ENCODE assay signal across 17 cellular contexts in genomic region chr3:165075695-165076094, GRCh38. TPM values are rescaled to one million over a fixed set of nuclear protein-coding genes. Genes with fewer than 3 reads are reported as not detected.
DNase-seq lines count a peak whose midpoint lies in the region; ATAC-seq and TF ChIP-seq lines count a peak whose summit lies in the region.
"Had no signal": no experiment of that assay in that cellular context is flagged by ENCODE, and none has a peak within 500 bp of the region (broad histone marks: within the 10 kb centered on the region; RNA-seq: fewer than 3 reads in every experiment).

No MANE protein-coding gene starts in this region.

- no peaks in the 10 kb centered on the region for H3F3A ChIP-seq in SU-DHL-6 (ENCODE audit: insufficient read depth)

- H4K20me1 ChIP-seq in SU-DHL-6 (ENCODE audit: low read depth, low read length), result no peaks in the 10 kb centered on the region
- H4K20me1 ChIP-seq: BLaER1 treated with 17β-estradiol and CSF1 and Interleukin-3, amounts not matched to agents 10 nM and 100 nM had no signal

- no peak overlapping the region for H3K27ac ChIP-seq in SU-DHL-6 (ENCODE audit: low read depth, low read length)
- H3K27ac ChIP-seq: BLaER1 treated with 17β-estradiol and CSF1 and Interleukin-3, amounts not matched to agents 10 nM and 100 nM had no signal

- H3K27me3 ChIP-seq in SU-DHL-6 (ENCODE audit: low read length), result no peaks in the 10 kb centered on the region
- H3K27me3 ChIP-seq: BLaER1 treated with 17β-estradiol and CSF1 and Interleukin-3, amounts not matched to agents 10 nM and 100 nM had no signal

- intact Hi-C loops in left colon (cut with DNase I, micrococcal nuclease), result no loop called here

- ATAC-seq in left colon, result peak; percentile 41
- ATAC-seq in GM19035 (IDR thresholded peaks at IDR 0.05; ENCODE audit: unreplicated experiment), result no peak
- ATAC-seq: CD8-positive, alpha-beta T cell; GM12878 had no signal

- no peaks in the 10 kb centered on the region for H3K36me3 ChIP-seq in SU-DHL-6 (ENCODE audit: low read length)
- H3K36me3 ChIP-seq: BLaER1 treated with 17β-estradiol and CSF1 and Interleukin-3, amounts not matched to agents 10 nM and 100 nM had no signal

- no peaks in the 10 kb centered on the region for H3K79me2 ChIP-seq in SU-DHL-6 (ENCODE audit: insufficient read depth, low read length)

- TF ChIP-seq CTCF in SU-DHL-6 (IDR thresholded peaks at IDR 0.05; ENCODE audit: insufficient read depth, low read length, poor library complexity, severe bottlenecking), result no peak

- no peak overlapping the region for H3K4me2 ChIP-seq in SU-DHL-6 (ENCODE audit: low read depth, low read length, poor library complexity, severe bottlenecking)
- H3K4me2 ChIP-seq: BLaER1 treated with 17β-estradiol and CSF1 and Interleukin-3, amounts not matched to agents 10 nM and 100 nM had no signal

- DNase-seq in NCI-H69 (lab: John Stamatoyannopoulos, UW) (peak; percentile 39), left colon (no peak), NCI-H2081 (lab: John Stamatoyannopoulos, UW) (no peak), SIG-M5 treated with dmso at 0.1 percent for 504 hours (lab: John Stamatoyannopoulos, UW; ENCODE audit: unreplicated experiment) (no peak)
- DNase-seq: Calu3; CD8-positive, alpha-beta T cell; DMS79 treated with DMSO at 0.1 percent for 48 hours; H9; IMR-90 had no signal

- H3K9me3 ChIP-seq in SU-DHL-6 (ENCODE audit: insufficient read depth, low read length), result no peaks in the 10 kb centered on the region
- H3K9me3 ChIP-seq: BLaER1 treated with 17β-estradiol and CSF1 and Interleukin-3, amounts not matched to agents 10 nM and 100 nM had no signal

- H2AFZ ChIP-seq in SU-DHL-6 (ENCODE audit: low read depth, low read length, severe bottlenecking), result peak overlapping the region; percentile 36

- H3K9me2 ChIP-seq in SU-DHL-6 (replicated peaks; ENCODE audit: insufficient read depth, low read length), result no peaks in the 10 kb centered on the region

- H3K9ac ChIP-seq in SU-DHL-6 (ENCODE audit: low read length), result no peak overlapping the region
- H3K9ac ChIP-seq: BLaER1 treated with 17β-estradiol and CSF1 and Interleukin-3, amounts not matched to agents 10 nM and 100 nM had no signal

- no peak overlapping the region for H3K4me3 ChIP-seq in SU-DHL-6 (ENCODE audit: insufficient read depth, low read length, poor library complexity, severe bottlenecking)
- H3K4me3 ChIP-seq: BLaER1 treated with 17β-estradiol and CSF1 and Interleukin-3, amounts not matched to agents 10 nM and 100 nM; GM12878 had no signal

RNA-seq across cellular contexts. Expression of gene SI, which starts 2.6 kb away (rescaled TPM):
- 10 to 100 TPM; 53.2 to 56.4 TPM for total RNA-seq in left colon
- total RNA-seq: A172; B cell; Calu3; CD8-positive, alpha-beta T cell; GM12878; H1; H9; HT1080; IMR-90 had no signal
